In the genomic region with DNA sequence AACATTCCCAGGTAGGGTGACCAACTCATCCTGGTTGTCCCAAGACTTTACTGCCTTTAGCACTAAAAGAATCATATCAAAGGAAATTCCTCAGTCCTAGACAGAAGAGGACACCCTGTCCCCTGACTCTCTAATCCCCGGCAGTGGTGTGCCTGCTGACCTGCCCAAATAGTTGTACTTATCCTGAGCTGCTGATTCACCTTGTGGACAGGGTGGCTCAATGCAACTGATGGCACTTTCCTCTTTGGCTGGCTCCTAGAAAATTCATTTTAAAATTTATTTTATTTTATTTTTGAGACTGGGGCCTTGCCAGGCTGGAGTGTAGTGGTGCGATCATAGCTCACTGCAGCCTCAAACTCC, we compare ENCODE assay signal across 12 cellular contexts.
DNase-seq lines count a peak whose midpoint lies in the region; ATAC-seq and TF ChIP-seq lines count a peak whose summit lies in the region.
"Had no signal": no experiment of that assay in that cellular context is flagged by ENCODE, and none has a peak within 500 bp of the region (broad histone marks: within the 10 kb centered on the region; RNA-seq: fewer than 3 reads in every experiment).

No MANE protein-coding gene starts in this region.

- peaks cover 70% of the 10 kb centered on the region for H3K4me1 ChIP-seq in RWPE2 (ENCODE audit: insufficient read depth, poor library complexity, severe bottlenecking)
- H3K4me1 ChIP-seq in esophagus (ENCODE audit: control insufficient read depth in 2 of 2, insufficient read depth in 2 of 2, low read length in 1 of 2), result peaks cover 8% of the 10 kb centered on the region in 2 donors
- peaks cover 0 to 9% of the 10 kb centered on the region in 2 donors for H3K4me1 ChIP-seq in lung (ENCODE audit: control insufficient read depth in 2 of 2, insufficient read depth in 2 of 2, low read length in 2 of 2)
- H3K4me1 ChIP-seq in upper lobe of left lung, result peaks cover 8 to 41% (median 35%) of the 10 kb centered on the region in 4 donors

- TF ChIP-seq EP300 in upper lobe of left lung (IDR thresholded peaks at IDR 0.05), result no peak

- no peak for ATAC-seq in RWPE2 (ENCODE audit: low read depth)
- no peak for ATAC-seq in lung (ENCODE audit: insufficient read depth, low FRiP score)
- ATAC-seq in upper lobe of left lung (ENCODE audit: low FRiP score in 2 of 2), result peak in 1 of 2 donors; percentile 9
- no peak for ATAC-seq in HG03460 (IDR thresholded peaks at IDR 0.05; ENCODE audit: unreplicated experiment)

- H3K27ac ChIP-seq in RWPE2 (ENCODE audit: poor library complexity, severe bottlenecking) (peak overlapping the region; percentile 100), esophagus (ENCODE audit: low read depth in 2 of 2, low read length in 1 of 2) (peak overlapping the region; percentile 62 to 69), lung (ENCODE audit: low read depth in 1 of 2, low read length in 1 of 2) (peak overlapping the region; percentile 7 to 87), upper lobe of left lung (peak overlapping the region; percentile 50 to 75 (median 66))

- H3K4me3 ChIP-seq in RWPE2 (ENCODE audit: severe bottlenecking) (no peak overlapping the region), esophagus (ENCODE audit: low read depth in 1 of 2, low read length in 2 of 2) (no peak overlapping the region), lung (no peak overlapping the region), upper lobe of left lung (no peak overlapping the region)

- TF ChIP-seq CTCF in RWPE2 (IDR thresholded peaks at IDR 0.05; ENCODE audit: poor library complexity, severe bottlenecking) (peak; percentile 42), lung (IDR thresholded peaks at IDR 0.05; ENCODE audit: control extremely low read depth, extremely low read depth) (no peak), upper lobe of left lung (IDR thresholded peaks at IDR 0.05) (no peak)

- H3K9me3 ChIP-seq in RWPE2 (ENCODE audit: severe bottlenecking), result no peaks in the 10 kb centered on the region
- no peaks in the 10 kb centered on the region for H3K9me3 ChIP-seq in esophagus (ENCODE audit: control insufficient read depth in 2 of 2, insufficient read depth in 1 of 2, low read depth in 1 of 2, low read length in 1 of 2)
- H3K9me3 ChIP-seq in lung (ENCODE audit: control insufficient read depth in 2 of 2, insufficient read depth in 1 of 2, low read length in 1 of 2), result no peaks in the 10 kb centered on the region
- H3K9me3 ChIP-seq in upper lobe of left lung, result no peaks in the 10 kb centered on the region

- WGBS in esophagus, 2 donors, result 71 to 73% methylated on average over 2 of the region's 2 CpGs
- WGBS in lung, 2 donors, result 94 to 98% methylated on average over 2 of the region's 2 CpGs
- 86 to 94% methylated on average over 2 of the region's 2 CpGs for WGBS in upper lobe of left lung, 2 donors

- H3K27me3 ChIP-seq in RWPE2 (ENCODE audit: insufficient read depth, poor library complexity, severe bottlenecking) (no peaks in the 10 kb centered on the region), esophagus (ENCODE audit: control insufficient read depth in 1 of 2, insufficient read depth in 2 of 2, low read length in 2 of 2) (no peaks in the 10 kb centered on the region), lung (ENCODE audit: control insufficient read depth, insufficient read depth) (no peaks in the 10 kb centered on the region), upper lobe of left lung (no peaks in the 10 kb centered on the region)

- H3K36me3 ChIP-seq in RWPE2 (ENCODE audit: low read depth) (no peaks in the 10 kb centered on the region), esophagus (ENCODE audit: control insufficient read depth in 2 of 2, insufficient read depth in 2 of 2, low read length in 1 of 2) (no peaks in the 10 kb centered on the region), lung (ENCODE audit: control insufficient read depth in 2 of 2, insufficient read depth in 2 of 2, low read length in 2 of 2) (no peaks in the 10 kb centered on the region), upper lobe of left lung (no peaks in the 10 kb centered on the region)

- TF ChIP-seq POLR2A in upper lobe of left lung (IDR thresholded peaks at IDR 0.05), result no peak

- DNase-seq in RWPE2 (ENCODE audit: low spot score) (no peak), lung (ENCODE audit: low spot score) (no peak), upper lobe of left lung (no peak), NCI-H1105 (lab: John Stamatoyannopoulos, UW) (no peak), hippocampal formation (lab: John Stamatoyannopoulos, UW) (no peak)
- DNase-seq: activated CD4-positive, alpha-beta T cell treated with anti-CD3 and anti-CD28 coated beads, Interleukin-2, amount 10 ng/mL, durations not matched to agents 24 days and 14 days; activated gamma-delta T cell; MM.1S; NCI-H524 treated with DMSO at 0.1 percent for 48 hours; nephron progenitor cell had no signal

Comparison
In these comparisons a context has a peak if more than half of its experiments do, and no peak if none do; other contexts are left out.
1. H3K27ac ChIP-seq: peak in every context shown above with its lines; median percentile 100 in RWPE2; 66 in upper lobe of left lung; 66 in esophagus; 47 in lung.